In the genomic region with DNA sequence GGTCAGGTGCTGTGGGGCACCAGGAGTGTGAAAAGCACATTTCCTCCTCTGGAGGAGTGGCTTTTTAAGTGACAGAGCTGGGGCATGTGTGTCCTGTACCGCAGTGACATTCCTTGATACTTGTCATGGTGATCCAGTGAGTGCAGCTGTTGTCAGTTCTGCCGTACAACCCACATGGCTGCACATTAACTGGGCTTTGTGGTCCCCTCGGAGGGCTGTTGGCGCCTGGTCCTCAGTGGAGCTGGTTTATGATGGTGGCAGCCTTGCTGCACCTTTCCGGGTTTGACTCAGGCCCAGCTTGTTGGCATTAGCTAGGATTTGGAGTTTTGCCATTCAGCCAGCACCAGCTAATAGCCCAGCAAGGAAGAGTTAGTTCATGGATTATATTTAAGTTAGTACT, we compare ENCODE assay signal across 15 cellular contexts. TPM values are rescaled to one million over a fixed set of nuclear protein-coding genes. Genes with fewer than 3 reads are reported as not detected.
DNase-seq lines count a peak whose midpoint lies in the region; TF ChIP-seq lines count a peak whose summit lies in the region.
"Had no signal": no experiment of that assay in that cellular context is flagged by ENCODE, and none has a peak within 500 bp of the region (broad histone marks: within the 10 kb centered on the region; RNA-seq: fewer than 3 reads in every experiment).

No MANE protein-coding gene starts in this region.

- H3K9me3 ChIP-seq in BE2C = no peaks in the 10 kb centered on the region

- no peaks in the 10 kb centered on the region for H3K27me3 ChIP-seq in BE2C

- in situ Hi-C loops in GM13976 (cut with MboI; ENCODE audit: low sequenced_read_pairs, unreplicated experiment) = no loop called here

- peaks cover 73% of the 10 kb centered on the region for H3K4me1 ChIP-seq in BE2C

- H3K4me3 ChIP-seq in BE2C (ENCODE audit: low read depth, low read length) = no peak overlapping the region

- TF ChIP-seq CTCF in BE2C (IDR thresholded peaks at IDR 0.05; ENCODE audit: low read depth, low read length) = no peak
- TF ChIP-seq CTCF in GM13976 (IDR thresholded peaks at IDR 0.05; ENCODE audit: borderline replicate concordance, control extremely low read depth, extremely low read depth, insufficient read depth, missing control alignments) = no peak

- peak; percentile 57 for DNase-seq in BE2C
- peak; percentile 17 to 59 for DNase-seq in NCI-H446 (lab: John Stamatoyannopoulos, UW)
- peak; percentile 25 to 51 for DNase-seq in cerebellar nuclear complex (lab: John Stamatoyannopoulos, UW)
- DNase-seq in myocyte (ENCODE audit: low read depth) = peak; percentile 91
- DNase-seq in erythroblast (lab: John Stamatoyannopoulos, UW) = no peak
- DNase-seq in GM13976 (ENCODE audit: low spot score) = no peak
- no peak for DNase-seq in NCI-H1436 treated with DMSO at 0.1 percent for 48 hours (lab: John Stamatoyannopoulos, UW)
- DNase-seq in glomerular visceral epithelial cell (ENCODE audit: extremely low spot score) = no peak
- DNase-seq: activated CD4-positive, alpha-beta T cell treated with anti-CD3 and anti-CD28 coated beads, Interleukin-2, amount 10 ng/mL, durations not matched to agents 7 days and 5 days; activated naive CD4-positive, alpha-beta T cell treated with anti-CD3 and anti-CD28 coated beads, Interleukin-2, amount 10 ng/mL, durations not matched to agents 7 days and 5 days; CD8-positive, alpha-beta memory T cell; GOT3; naive thymus-derived CD4-positive, alpha-beta T cell; NCI-H1436; NCI-H345 had no signal

- no peaks in the 10 kb centered on the region for H3K36me3 ChIP-seq in BE2C

- no peak for TF ChIP-seq POLR2A in erythroblast (IDR thresholded peaks at IDR 0.05; ENCODE audit: low read length)

RNA-seq across cellular contexts. Expression of gene WDR25, which starts 23.8 kb away (rescaled TPM):
- 76.3 TPM for polyA plus RNA-seq in BE2C (2012; ENCODE audit: insufficient read depth, insufficient read length, low read depth)
- 13.8 and 19.1 TPM in 2 replicates for total RNA-seq in myocyte
- 18.4 TPM for polyA plus RNA-seq in myocyte (2012)

Comparison
In these comparisons a context has a peak if more than half of its experiments do, and no peak if none do; other contexts are left out.
1. DNase-seq: peak in BE2C (single experiment), NCI-H446 (2 of 2), cerebellar nuclear complex (2 of 2) and myocyte (single experiment); none in erythroblast (0 of 2), GM13976 (single experiment), NCI-H1436 treated with DMSO at 0.1 percent for 48 hours (single experiment) and glomerular visceral epithelial cell (single experiment).